29 cellular contexts compared by ENCODE assay signal in the genomic region with DNA sequence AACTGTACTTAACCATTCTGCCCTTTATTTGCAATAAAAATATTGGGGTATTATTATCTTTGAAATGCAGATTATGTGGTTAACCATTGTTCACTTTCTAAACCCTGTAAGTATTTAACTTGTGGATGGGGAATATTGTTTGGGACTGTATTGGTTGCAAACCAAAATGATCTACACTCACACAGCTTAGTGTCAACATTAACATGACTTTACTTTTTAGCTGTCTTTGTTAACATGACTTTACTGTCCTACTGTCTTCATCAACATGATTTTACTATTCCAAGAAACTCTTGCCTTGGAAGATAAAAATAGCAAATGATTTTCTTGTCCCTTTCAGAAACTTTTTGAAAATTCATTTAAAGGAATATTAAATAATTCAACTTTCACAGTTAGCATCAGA.
"Had no signal": no experiment of that assay in that cellular context is flagged by ENCODE, and none has a peak within 500 bp of the region (broad histone marks: within the 10 kb centered on the region; RNA-seq: fewer than 3 reads in every experiment).

No MANE protein-coding gene starts in this region.

- H3K4me3 ChIP-seq: body of pancreas, esophagus muscularis mucosa, gastrocnemius medialis, heart left ventricle had no signal

- H3K4me1 ChIP-seq: body of pancreas, esophagus muscularis mucosa, foreskin keratinocyte, gastrocnemius medialis, heart left ventricle had no signal

- H3K9me3 ChIP-seq: body of pancreas, esophagus muscularis mucosa, gastrocnemius medialis, heart left ventricle had no signal

- H3K27ac ChIP-seq: body of pancreas, esophagus muscularis mucosa, foreskin keratinocyte, gastrocnemius medialis, heart left ventricle, WERI-Rb-1 had no signal

- H3K36me3 ChIP-seq: esophagus muscularis mucosa, gastrocnemius medialis, heart left ventricle, WERI-Rb-1 had no signal

- DNase-seq: activated CD4-positive, alpha-beta memory T cell treated with anti-CD3 and anti-CD28 coated beads for 36 hours; activated CD4-positive, alpha-beta T cell treated with anti-CD3 and anti-CD28 coated beads for 36 hours; activated CD4-positive, alpha-beta T cell treated with anti-CD3 and anti-CD28 coated beads, Interleukin-2, amount 10 ng/mL, durations not matched to agents 24 days and 14 days; activated CD4-positive, CD25-positive, alpha-beta regulatory T cell; activated CD4-positive, CD25-positive, alpha-beta regulatory T cell treated with anti-CD3 and anti-CD28 coated beads, Interleukin-2, amount 50 U/mL, for 72 hours; activated CD8-positive, alpha-beta memory T cell treated with anti-CD3 and anti-CD28 coated beads, Interleukin-2, amount 10 ng/mL, durations not matched to agents 7 days and 5 days; activated CD8-positive, alpha-beta memory T cell treated with anti-CD3 and anti-CD28 coated beads, Interleukin-2, amount 50 U/mL, for 4 hours; activated CD8-positive, alpha-beta T cell treated with anti-CD3 and anti-CD28 coated beads, Interleukin-2, amount 10 ng/mL, durations not matched to agents 7 days and 5 days; activated gamma-delta T cell; activated naive CD4-positive, alpha-beta T cell; activated naive CD4-positive, alpha-beta T cell treated with anti-CD3 and anti-CD28 coated beads, Interleukin-2, amount 10 ng/mL, durations not matched to agents 7 days and 5 days; activated naive CD8-positive, alpha-beta T cell treated with anti-CD3 and anti-CD28 coated beads, Interleukin-2, amount 10 ng/mL, durations not matched to agents 7 days and 5 days; activated T-cell treated with anti-CD3 and anti-CD28 coated beads, Interleukin-2, amount 50 U/mL, for 1 hour; activated T-cell treated with anti-CD3 and anti-CD28 coated beads, Interleukin-2, amount 50 U/mL, for 72 hours; anterior cingulate cortex; body of pancreas; caudate nucleus; cortex of kidney; effector CD4-positive, alpha-beta T cell; effector memory CD8-positive, alpha-beta T cell; erythroblast; foreskin keratinocyte; gastrocnemius medialis; glutamatergic neuron; heart left ventricle; T1000; WERI-Rb-1 had no signal

- ATAC-seq: activated CD4-positive, alpha-beta T cell treated with anti-CD3 and anti-CD28 coated beads for 36 hours; activated CD8-positive, alpha-beta memory T cell treated with anti-CD3 and anti-CD28 coated beads, Interleukin-2, amount 10 ng/mL, durations not matched to agents 7 days and 5 days; activated CD8-positive, alpha-beta T cell treated with anti-CD3 and anti-CD28 coated beads, Interleukin-2, amount 10 ng/mL, durations not matched to agents 7 days and 5 days; activated naive CD4-positive, alpha-beta T cell treated with anti-CD3 and anti-CD28 coated beads, Interleukin-2, amount 50 U/mL, for 72 hours; activated T-cell treated with anti-CD3 and anti-CD28 coated beads, Interleukin-2, amount 50 U/mL, for 72 hours; body of pancreas; effector memory CD8-positive, alpha-beta T cell; foreskin keratinocyte; gastrocnemius medialis; heart left ventricle had no signal

- H3K27me3 ChIP-seq: body of pancreas, esophagus muscularis mucosa, foreskin keratinocyte, gastrocnemius medialis, heart left ventricle had no signal
